9 cellular contexts compared by ENCODE assay signal in genomic region chr2:218981390-218982311, GRCh38. TPM values are rescaled to one million over a fixed set of nuclear protein-coding genes. Genes with fewer than 3 reads are reported as not detected.
DNase-seq lines count a peak whose midpoint lies in the region; ATAC-seq and TF ChIP-seq lines count a peak whose summit lies in the region.
"Had no signal": no experiment of that assay in that cellular context is flagged by ENCODE, and none has a peak within 500 bp of the region (broad histone marks: within the 10 kb centered on the region; RNA-seq: fewer than 3 reads in every experiment).

No MANE protein-coding gene starts in this region.

- H3K4me1 ChIP-seq in NT2/D1 (ENCODE audit: insufficient read depth, insufficient read length) (peaks cover 22% of the 10 kb centered on the region), neuronal stem cell (ENCODE audit: control insufficient read depth in 2 of 2, insufficient read depth in 1 of 2, low read depth in 1 of 2, low read length in 2 of 2) (peaks cover 2 to 9% of the 10 kb centered on the region in 2 donors)

- WGBS in neuronal stem cell (ENCODE audit: extremely low coverage in 2 of 2, insufficient read length in 2 of 2, insufficient replicate concordance in 1 of 2), 2 donors, result no CpG with 5 or more reads among the region's 98 CpGs

- H3K36me3 ChIP-seq in NT2/D1 (ENCODE audit: insufficient read depth, insufficient read length, low read length) (no peaks in the 10 kb centered on the region), neuronal stem cell (replicated peaks in 1 of 2; ENCODE audit: control insufficient read depth in 2 of 2, insufficient read depth in 2 of 2, low read length in 2 of 2) (no peaks in the 10 kb centered on the region)

- no peak overlapping the region for H2BK120ac ChIP-seq in neuronal stem cell (ENCODE audit: low read depth, low read length)

- H3K9ac ChIP-seq in NT2/D1 (ENCODE audit: insufficient read length, low read depth) (peak overlapping the region; percentile 58), neuronal stem cell (ENCODE audit: low read depth, low read length, poor library complexity) (peak overlapping the region; percentile 84)

- DNase-seq in NT2/D1 (ENCODE audit: low read depth, low spot score) (no peak), dorsolateral prefrontal cortex (no peak), neuronal stem cell (ENCODE audit: low spot score) (no peak)

- peak overlapping the region; percentile 94 for H3K14ac ChIP-seq in neuronal stem cell (ENCODE audit: low read length)

- H3K4ac ChIP-seq in neuronal stem cell (ENCODE audit: low read length), result no peak overlapping the region

- ATAC-seq in HG02852 (IDR thresholded peaks at IDR 0.05; ENCODE audit: unreplicated experiment), result no peak
- ATAC-seq in HG02623 (IDR thresholded peaks at IDR 0.05; ENCODE audit: unreplicated experiment), result no peak
- ATAC-seq in GM21723 (IDR thresholded peaks at IDR 0.05; ENCODE audit: unreplicated experiment), result no peak
- ATAC-seq in HG03108 (IDR thresholded peaks at IDR 0.05; ENCODE audit: unreplicated experiment), result no peak

- intact Hi-C loops in dorsolateral prefrontal cortex (cut with DNase I), result no loop called here

- H2BK5ac ChIP-seq in neuronal stem cell (ENCODE audit: low read length), result no peak overlapping the region

- peak overlapping the region; percentile 82 for H4K8ac ChIP-seq in neuronal stem cell (ENCODE audit: low read depth, low read length)

- peak overlapping the region; percentile 64 for H3K18ac ChIP-seq in neuronal stem cell (ENCODE audit: low read length)

- H2AFZ ChIP-seq in neuronal stem cell (ENCODE audit: low read length), result peak overlapping the region; percentile 85

- H3K4me2 ChIP-seq in neuronal stem cell (ENCODE audit: insufficient read depth, low read length, poor library complexity, severe bottlenecking), result peak overlapping the region; percentile 25

- no peak overlapping the region for H2AK5ac ChIP-seq in neuronal stem cell (ENCODE audit: low read depth, low read length)

- no peak overlapping the region for H4K91ac ChIP-seq in neuronal stem cell (ENCODE audit: low read depth, low read length, poor library complexity)

- peak overlapping the region; percentile 29 for H3K4me3 ChIP-seq in NT2/D1 (ENCODE audit: insufficient read length, low read depth)
- peak overlapping the region in 53 of 59 donors; percentile 3 to 60 (median 38) for H3K4me3 ChIP-seq in dorsolateral prefrontal cortex
- peak overlapping the region; percentile 10 to 23 for H3K4me3 ChIP-seq in neuronal stem cell (ENCODE audit: low read length in 2 of 2)

- TF ChIP-seq CTCF in GM12873 (IDR thresholded peaks at IDR 0.05; ENCODE audit: insufficient read depth, low read depth, low read length, missing control alignments), result peak; percentile 9
- TF ChIP-seq CTCF in dorsolateral prefrontal cortex (IDR thresholded peaks at IDR 0.05 in 54 of 56, conservative IDR thresholded peaks at IDR 0.05 in 2 of 56; ENCODE audit: low read depth in 1 of 56, partially characterized antibody in 56 of 56), result no peak

- no peak overlapping the region for H2BK15ac ChIP-seq in neuronal stem cell (ENCODE audit: low read length)

- no peak overlapping the region for H2BK12ac ChIP-seq in neuronal stem cell (ENCODE audit: low read length)

- no peak overlapping the region for H3K27ac ChIP-seq in dorsolateral prefrontal cortex
- H3K27ac ChIP-seq in neuronal stem cell (replicated peaks; ENCODE audit: low read length), result no peak overlapping the region

- H3K79me1 ChIP-seq in neuronal stem cell (ENCODE audit: low read depth, low read length), result peaks cover 2% of the 10 kb centered on the region

- H3K27me3 ChIP-seq in NT2/D1 (ENCODE audit: insufficient read depth, insufficient read length), result peaks cover 91% of the 10 kb centered on the region
- H3K27me3 ChIP-seq in dorsolateral prefrontal cortex, result peaks cover 16 to 99% (median 87%) of the 10 kb centered on the region in 45 donors
- H3K27me3 ChIP-seq in neuronal stem cell (ENCODE audit: control insufficient read depth in 3 of 3, insufficient read depth in 3 of 3, low read depth in 1 of 3, low read length in 3 of 3), result peaks cover 47 to 90% (median 87%) of the 10 kb centered on the region in 3 experiments

- H3K9me3 ChIP-seq in NT2/D1 (ENCODE audit: insufficient read depth, low read length) (no peaks in the 10 kb centered on the region), neuronal stem cell (replicated peaks in 1 of 2; ENCODE audit: control insufficient read depth in 2 of 2, insufficient read depth in 1 of 2, low read depth in 1 of 2, low read length in 2 of 2) (peaks cover 0 to 8% of the 10 kb centered on the region in 2 donors)

- peak overlapping the region; percentile 93 for H3K23ac ChIP-seq in neuronal stem cell (ENCODE audit: low read depth, low read length, poor library complexity)

RNA-seq across cellular contexts. Expression of gene FEV, which starts 3.3 kb away (rescaled TPM):
- total RNA-seq in dorsolateral prefrontal cortex, result 1 to 10 TPM in 7 of 120 experiments, under 1 TPM in 55, not detected in 58; 0.23 to 2.2 (median 0.44) TPM
- not detected for polyA plus RNA-seq in neuronal stem cell (2013, experiment 1 of 2)
- polyA plus RNA-seq in neuronal stem cell (2013, experiment 2 of 2), result not detected
- total RNA-seq: temporal lobe had no signal

RNA-seq across cellular contexts. Expression of gene CRYBA2, which starts 11.6 kb away (rescaled TPM):
- 1 to 10 TPM in 65 of 120 experiments, under 1 TPM in 14, not detected in 41; 0.57 to 5.4 (median 1.4) TPM for total RNA-seq in dorsolateral prefrontal cortex
- not detected for polyA plus RNA-seq in neuronal stem cell (2013, experiment 1 of 2)
- not detected for polyA plus RNA-seq in neuronal stem cell (2013, experiment 2 of 2)
- total RNA-seq: temporal lobe had no signal

RNA-seq across cellular contexts. Expression of gene CDK5R2, which starts 22.2 kb away (rescaled TPM):
- 10 to 100 TPM; 19.1 to 99.0 (median 62.6) TPM for total RNA-seq in dorsolateral prefrontal cortex
- polyA plus RNA-seq in neuronal stem cell (2013, experiment 1 of 2), result 0.10 TPM
- polyA plus RNA-seq in neuronal stem cell (2013, experiment 2 of 2), result 0.10 TPM

RNA-seq across cellular contexts. Expression of gene CFAP65, which starts 59.7 kb away (rescaled TPM):
- 1 to 10 TPM in 109 of 120 experiments, under 1 TPM in 11; 0.48 to 4.0 (median 1.8) TPM for total RNA-seq in dorsolateral prefrontal cortex
- 0.26 TPM for polyA plus RNA-seq in neuronal stem cell (2013, experiment 1 of 2)
- 0.26 TPM for polyA plus RNA-seq in neuronal stem cell (2013, experiment 2 of 2)
